15 cellular contexts compared by ENCODE assay signal in genomic region chr1:19812875-19813650, GRCh38. TPM values are rescaled to one million over a fixed set of nuclear protein-coding genes. Genes with fewer than 3 reads are reported as not detected.
"Had no signal": no experiment of that assay in that cellular context is flagged by ENCODE, and none has a peak within 500 bp of the region (broad histone marks: within the 10 kb centered on the region; RNA-seq: fewer than 3 reads in every experiment).

No MANE protein-coding gene starts in this region.

- H3K4me3 ChIP-seq: ascending aorta, left ventricle myocardium inferior, right lobe of liver, suprapubic skin had no signal

- H3K4me1 ChIP-seq: ascending aorta, left ventricle myocardium inferior, suprapubic skin had no signal

- H3K27ac ChIP-seq: ascending aorta, left ventricle myocardium inferior, right lobe of liver, suprapubic skin had no signal

- H3K9me3 ChIP-seq: ascending aorta, right lobe of liver, suprapubic skin had no signal

- H3K27me3 ChIP-seq: ascending aorta, right lobe of liver, suprapubic skin had no signal

- H3K36me3 ChIP-seq: ascending aorta, left ventricle myocardium inferior, right lobe of liver, suprapubic skin had no signal

- DNase-seq: activated CD4-positive, alpha-beta T cell treated with anti-CD3 and anti-CD28 coated beads, Interleukin-2, amount 50 U/mL, for 1 hour; activated naive CD4-positive, alpha-beta T cell treated with anti-CD3 and anti-CD28 coated beads for 36 hours; activated naive CD8-positive, alpha-beta T cell treated with anti-CD3 and anti-CD28 coated beads, Interleukin-2, amount 50 U/mL, for 24 hours; erythroblast; islet precursor cell; left ventricle myocardium inferior had no signal

- ATAC-seq: activated CD4-positive, CD25-positive, alpha-beta regulatory T cell treated with anti-CD3 and anti-CD28 coated beads, Interleukin-2, amount 50 U/mL, for 24 hours; activated naive CD8-positive, alpha-beta T cell treated with anti-CD3 and anti-CD28 coated beads, Interleukin-2, amount 50 U/mL, for 24 hours; natural killer cell treated with Interleukin-12 subunit alpha and Interleukin-12 subunit beta and Interleukin-15 and Interleukin-18, amount 100 ng/mL, for 72 hours; right lobe of liver had no signal

RNA-seq across cellular contexts. Expression of gene RNF186, which starts 2.0 kb away (rescaled TPM):
- total RNA-seq: activated CD8-positive, alpha-beta memory T cell treated with anti-CD3 and anti-CD28 coated beads for 36 hours; activated naive CD4-positive, alpha-beta T cell treated with anti-CD3 and anti-CD28 coated beads for 36 hours; ascending aorta; chondrocyte; dermis microvascular lymphatic vessel endothelial cell; left ventricle myocardium inferior; natural killer cell treated with Interleukin-12 subunit alpha and Interleukin-12 subunit beta and Interleukin-15 and Interleukin-18, amount 100 ng/mL, for 72 hours; progenitor cell of endocrine pancreas had no signal
